Comparison of ENCODE assay signal across 2 cellular contexts in genomic region chr2:55112229-55113016, GRCh38.
TF ChIP-seq lines count a peak whose summit lies in the region.

No MANE protein-coding gene starts in this region.

TF ChIP-seq in GM12878, 131 proteins besides CTCF, POLR2A, EP300 and RAD21 (continued from another document):
- TF ChIP-seq REST (IDR thresholded peaks at IDR 0.05; ENCODE audit: low read depth, low read length) (no peak), HDAC6 (IDR thresholded peaks at IDR 0.05; ENCODE audit: unreplicated experiment) (no peak), SMC3 (IDR thresholded peaks at IDR 0.05; ENCODE audit: borderline replicate concordance, low read length) (no peak), STAT1 (conservative IDR thresholded peaks at IDR 0.05) (no peak), ZNF217 (IDR thresholded peaks at IDR 0.05) (no peak), USF2 (IDR thresholded peaks at IDR 0.05; ENCODE audit: borderline replicate concordance, low read depth, low read length) (no peak), ZNF592 (IDR thresholded peaks at IDR 0.05) (no peak)

TF ChIP-seq in HepG2, 621 proteins besides CTCF, POLR2A, EP300 and RAD21 (continued from another document and continues in another):
- TF ChIP-seq SNAPC4 (CRISPR knock-in tag; IDR thresholded peaks at IDR 0.05) = no peak
- no peak for TF ChIP-seq PBX2 (CRISPR knock-in tag; IDR thresholded peaks at IDR 0.05)
- TF ChIP-seq ZNF768 (CRISPR knock-in tag; IDR thresholded peaks at IDR 0.05) = no peak
- no peak for TF ChIP-seq ZNF570 (CRISPR knock-in tag; IDR thresholded peaks at IDR 0.05; ENCODE audit: borderline replicate concordance)
- no peak for TF ChIP-seq CENPBD1 (CRISPR knock-in tag; IDR thresholded peaks at IDR 0.05; ENCODE audit: borderline replicate concordance, low read depth)
- TF ChIP-seq ZNF713 (CRISPR knock-in tag; IDR thresholded peaks at IDR 0.05) = no peak
- TF ChIP-seq SMAD1 (CRISPR knock-in tag; IDR thresholded peaks at IDR 0.05; ENCODE audit: borderline replicate concordance, low read depth) = no peak
- no peak for TF ChIP-seq SRY (CRISPR knock-in tag; IDR thresholded peaks at IDR 0.05)
- TF ChIP-seq BCL3 (CRISPR knock-in tag; IDR thresholded peaks at IDR 0.05) = no peak
- no peak for TF ChIP-seq DZIP1 (CRISPR knock-in tag; IDR thresholded peaks at IDR 0.05)
- no peak for TF ChIP-seq ARNT2 (CRISPR knock-in tag; IDR thresholded peaks at IDR 0.05; ENCODE audit: low read depth)
- TF ChIP-seq U2AF2 (IDR thresholded peaks at IDR 0.05; ENCODE audit: low read depth, low read length) = no peak
- TF ChIP-seq ZNF576 (CRISPR knock-in tag; IDR thresholded peaks at IDR 0.05) = no peak
- no peak for TF ChIP-seq RNF2 (conservative IDR thresholded peaks at IDR 0.05; ENCODE audit: low read depth)
- no peak for TF ChIP-seq GMEB2 (CRISPR knock-in tag; IDR thresholded peaks at IDR 0.05; ENCODE audit: low read depth)
- no peak for TF ChIP-seq SRSF1 (optimal IDR thresholded peaks at IDR 0.05; ENCODE audit: low read depth, low read length)
- no peak for TF ChIP-seq ZNF224 (CRISPR knock-in tag; IDR thresholded peaks at IDR 0.05)
- no peak for TF ChIP-seq KDM4B (CRISPR knock-in tag; IDR thresholded peaks at IDR 0.05)
- TF ChIP-seq TGIF2 (CRISPR knock-in tag; IDR thresholded peaks at IDR 0.05) = no peak
- TF ChIP-seq ZNF646 (CRISPR knock-in tag; IDR thresholded peaks at IDR 0.05) = peak; percentile 51; the same call in 1 of the 2 replicates
- no peak for TF ChIP-seq CERS6 (CRISPR knock-in tag; IDR thresholded peaks at IDR 0.05)
- no peak for TF ChIP-seq CBX2 (IDR thresholded peaks at IDR 0.05; ENCODE audit: low read depth, low read length)
- 0 out of 2 replicates have a peak, but pooled peaks have one; percentile 67 for TF ChIP-seq CBX2 (CRISPR knock-in tag; IDR thresholded peaks at IDR 0.05; ENCODE audit: low read depth)
- TF ChIP-seq ZNF251 (CRISPR knock-in tag; IDR thresholded peaks at IDR 0.05) = no peak
- no peak for TF ChIP-seq ZNF558 (CRISPR knock-in tag; IDR thresholded peaks at IDR 0.05; ENCODE audit: borderline replicate concordance)
- TF ChIP-seq ZNF660 (CRISPR knock-in tag; IDR thresholded peaks at IDR 0.05; ENCODE audit: borderline replicate concordance, low read depth) = no peak
- no peak for TF ChIP-seq TAF15 (IDR thresholded peaks at IDR 0.05; ENCODE audit: low read depth, low read length, poor library complexity, severe bottlenecking)
- no peak for TF ChIP-seq ZNF766 (CRISPR knock-in tag; IDR thresholded peaks at IDR 0.05; ENCODE audit: borderline replicate concordance)
- no peak for TF ChIP-seq PLRG1 (conservative IDR thresholded peaks at IDR 0.05)
- no peak for TF ChIP-seq ZNF883 (CRISPR knock-in tag; IDR thresholded peaks at IDR 0.05; ENCODE audit: not compliant biosample characterization)
- no peak for TF ChIP-seq CENPX (CRISPR knock-in tag; IDR thresholded peaks at IDR 0.05)
- no peak for TF ChIP-seq NCOA5 (CRISPR knock-in tag; IDR thresholded peaks at IDR 0.05)
- TF ChIP-seq ATF6 (CRISPR knock-in tag; conservative IDR thresholded peaks at IDR 0.05) = no peak
- no peak for TF ChIP-seq ZNF510 (CRISPR knock-in tag; IDR thresholded peaks at IDR 0.05; ENCODE audit: low read depth)
- TF ChIP-seq ELF1 (CRISPR knock-in tag; IDR thresholded peaks at IDR 0.05) = no peak
